Comparison of ENCODE assay signal across 28 cellular contexts in the genomic region with DNA sequence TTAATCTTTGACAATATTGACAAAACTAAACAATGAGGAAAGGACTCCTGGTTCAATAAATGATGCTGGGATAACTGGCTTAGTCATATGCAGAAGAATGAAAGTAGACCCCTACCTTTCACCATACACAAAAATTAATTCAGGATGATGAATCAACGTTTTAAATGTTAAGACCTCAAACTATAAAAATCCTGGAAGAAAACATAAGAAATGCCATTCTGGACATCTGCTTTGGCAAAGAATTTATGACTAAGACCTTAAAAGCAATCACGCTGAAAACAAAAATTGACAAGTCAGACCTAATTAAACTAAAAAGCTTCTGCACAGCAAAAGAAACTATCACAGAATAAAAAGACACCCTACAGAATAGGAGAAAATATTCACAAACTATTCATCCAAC.
"Had no signal": no experiment of that assay in that cellular context is flagged by ENCODE, and none has a peak within 500 bp of the region (broad histone marks: within the 10 kb centered on the region; RNA-seq: fewer than 3 reads in every experiment).

No MANE protein-coding gene starts in this region.

- H3K36me3 ChIP-seq: esophagus muscularis mucosa, left lung, neutrophil, right lobe of liver, thoracic aorta, tibial nerve, upper lobe of left lung had no signal

- FAIRE-seq: endothelial cell of umbilical vein, frontal cortex, kidney, small intestine had no signal

- H3K9me3 ChIP-seq: esophagus muscularis mucosa, left lung, mucosa of descending colon, neutrophil, right lobe of liver, thoracic aorta, upper lobe of left lung had no signal

- H3K79me2 ChIP-seq: parathyroid adenoma had no signal

- H3K4me3 Mint-ChIP-seq: mesothelial cell of epicardium; naive B cell; natural killer cell treated with Interleukin-12 subunit alpha and Interleukin-12 subunit beta and Interleukin-15 and Interleukin-18, amount 100 ng/mL, for 72 hours; neural crest cell; stimulated activated naive B cell treated with anti-CD40 and anti-IgM and Interleukin-4, amounts not matched to agents 10 μg/mL and 1 μg/mL and 100 μg/mL, for 72 hours; stimulated activated naive CD8-positive, alpha-beta T cell treated with anti-CD3 and anti-CD28 coated beads, Interleukin-15, Interleukin-2, amounts not matched to agents 100 ng/mL and 50 ng/mL, for 24 hours had no signal

- H3K27ac ChIP-seq: coronary artery, esophagus muscularis mucosa, left lung, neutrophil, parathyroid adenoma, right lobe of liver, thoracic aorta, tibial nerve, upper lobe of left lung had no signal

- H3K36me3 Mint-ChIP-seq: mesothelial cell of epicardium; naive B cell; natural killer cell treated with Interleukin-12 subunit alpha and Interleukin-12 subunit beta and Interleukin-15 and Interleukin-18, amount 100 ng/mL, for 72 hours had no signal

- H3K27me3 Mint-ChIP-seq: progenitor cell of endocrine pancreas; stimulated activated naive B cell treated with anti-CD40 and anti-IgM and Interleukin-4, amounts not matched to agents 10 μg/mL and 1 μg/mL and 100 μg/mL, for 72 hours; stimulated activated naive CD8-positive, alpha-beta T cell treated with anti-CD3 and anti-CD28 coated beads, Interleukin-15, Interleukin-2, amounts not matched to agents 100 ng/mL and 50 ng/mL, for 24 hours had no signal

- H3K27ac Mint-ChIP-seq: mesothelial cell of epicardium; naive B cell; natural killer cell treated with Interleukin-12 subunit alpha and Interleukin-12 subunit beta and Interleukin-15 and Interleukin-18, amount 100 ng/mL, for 72 hours; progenitor cell of endocrine pancreas; stimulated activated naive B cell treated with anti-CD40 and anti-IgM and Interleukin-4, amounts not matched to agents 10 μg/mL and 1 μg/mL and 100 μg/mL, for 72 hours; stimulated activated naive CD8-positive, alpha-beta T cell treated with anti-CD3 and anti-CD28 coated beads, Interleukin-15, Interleukin-2, amounts not matched to agents 100 ng/mL and 50 ng/mL, for 24 hours had no signal

- ATAC-seq: left cardiac atrium; left lung; mucosa of descending colon; natural killer cell treated with Interleukin-12 subunit alpha and Interleukin-12 subunit beta and Interleukin-15 and Interleukin-18, amount 100 ng/mL, for 72 hours; right lobe of liver; stimulated activated naive B cell treated with anti-CD40 and anti-IgM and Interleukin-4, amounts not matched to agents 10 μg/mL and 1 μg/mL and 100 μg/mL, for 72 hours had no signal

- H3K9ac ChIP-seq: parathyroid adenoma had no signal

- DNase-seq: dermis blood vessel endothelial cell; effector memory CD4-positive, alpha-beta T cell; hypothalamus; kidney; left cardiac atrium; left lung; mesenchymal stem cell; mucosa of descending colon; naive B cell; right lobe of liver; small intestine; stimulated activated CD4-positive, alpha-beta T cell treated with anti-CD3 and anti-CD28 coated beads, Interleukin-15, amount 100 ng/mL, for 24 hours; stimulated activated CD4-positive, alpha-beta T cell treated with anti-CD3 and anti-CD28 coated beads, Interleukin-2, amount 100 ng/mL, for 48 hours; stimulated activated naive B cell treated with anti-CD40 and anti-IgM and Interleukin-4, amounts not matched to agents 10 μg/mL and 1 μg/mL and 100 μg/mL, for 72 hours; upper lobe of left lung had no signal

- H3K27me3 ChIP-seq: esophagus muscularis mucosa, left lung, neutrophil, right lobe of liver, tibial nerve, upper lobe of left lung had no signal

- H2AFZ ChIP-seq: parathyroid adenoma had no signal

- H3K4me1 Mint-ChIP-seq: neural crest cell had no signal

- H3K4me1 ChIP-seq: left lung, parathyroid adenoma, right lobe of liver, upper lobe of left lung had no signal

- H3K9me3 Mint-ChIP-seq: natural killer cell treated with Interleukin-12 subunit alpha and Interleukin-12 subunit beta and Interleukin-15 and Interleukin-18, amount 100 ng/mL, for 72 hours; stimulated activated naive CD8-positive, alpha-beta T cell treated with anti-CD3 and anti-CD28 coated beads, Interleukin-15, Interleukin-2, amounts not matched to agents 100 ng/mL and 50 ng/mL, for 24 hours had no signal

- H3K4me3 ChIP-seq: coronary artery, esophagus muscularis mucosa, left lung, mucosa of descending colon, right lobe of liver, thoracic aorta, tibial nerve, upper lobe of left lung had no signal
